8 cellular contexts compared by ENCODE assay signal in the genomic region with DNA sequence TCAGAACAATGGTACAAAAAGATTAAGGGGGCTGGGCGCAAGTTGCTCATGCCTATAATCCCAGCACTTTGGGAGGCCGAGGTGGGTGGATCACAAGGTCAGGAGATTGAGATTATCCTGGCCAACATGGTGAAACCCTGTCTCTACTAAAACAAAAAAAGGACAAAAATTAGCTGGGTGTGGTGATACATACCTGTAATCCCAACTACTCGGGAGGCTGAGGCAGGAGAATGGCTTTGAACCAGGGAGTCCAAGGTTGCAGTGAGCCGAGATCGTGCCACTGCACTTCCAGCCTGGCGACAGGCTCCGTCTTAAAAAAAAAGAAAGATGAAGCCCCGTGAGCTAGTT. TPM values are rescaled to one million over a fixed set of nuclear protein-coding genes. Genes with fewer than 3 reads are reported as not detected.
DNase-seq lines count a peak whose midpoint lies in the region; ATAC-seq and TF ChIP-seq lines count a peak whose summit lies in the region.
"Not testable (repeated sequence)": the region's sequence is repeated elsewhere in the genome, so short reads cannot be mapped to it uniquely, and the experiment has no call there.

No MANE protein-coding gene starts in this region.

- DNase-seq in T-helper 17 cell; activated T-cell treated with anti-CD3 and anti-CD28 coated beads, Interleukin-2, amount 50 U/mL, for 24 hours; activated naive CD8-positive, alpha-beta T cell treated with anti-CD3 and anti-CD28 coated beads for 36 hours; fibroblast of lung (ENCODE audit: low read depth in 2 of 2); type B pancreatic cell (ENCODE audit: extremely low spot score, unreplicated experiment): not testable (repeated sequence)
- peak; percentile 30 for DNase-seq in posterior vena cava (ENCODE audit: low spot score)

- not testable (repeated sequence) for ATAC-seq in T-helper 17 cell

- H3K36me3 ChIP-seq in BLaER1 treated with 17β-estradiol and CSF1 and Interleukin-3, amounts not matched to agents 10 nM and 100 nM, result peaks cover 51 to 67% (median 60%) of the 10 kb centered on the region in 11 experiments
- H3K36me3 ChIP-seq in KMS-11 (ENCODE audit: insufficient read depth) (peaks cover 28% of the 10 kb centered on the region; the same call in 1 of the 2 replicates), fibroblast of lung (ENCODE audit: control insufficient read depth, insufficient read depth, low read length) (peaks cover 18% of the 10 kb centered on the region)

- intact Hi-C loops in posterior vena cava (cut with DNase I), result loop anchor here in 1 of 2 donors (10.0 kb wide), 1 partner anchor 155 kb away; the partner anchor contains the start of gene LY6G5C

- H3K4me1 Mint-ChIP-seq in T-helper 17 cell, result peaks cover 20% of the 10 kb centered on the region
- peaks cover 22% of the 10 kb centered on the region for H3K4me1 Mint-ChIP-seq in activated T-cell treated with anti-CD3 and anti-CD28 coated beads, Interleukin-2, amount 50 U/mL, for 24 hours (ENCODE audit: low read depth)
- peaks cover 24% of the 10 kb centered on the region for H3K4me1 Mint-ChIP-seq in activated naive CD8-positive, alpha-beta T cell treated with anti-CD3 and anti-CD28 coated beads for 36 hours
- peaks cover 28% of the 10 kb centered on the region for H3K4me1 Mint-ChIP-seq in type B pancreatic cell (ENCODE audit: unreplicated experiment)

- peaks cover 38% of the 10 kb centered on the region for H3K79me2 ChIP-seq in KMS-11 (ENCODE audit: insufficient read depth, low read depth)
- H3K79me2 ChIP-seq in fibroblast of lung (ENCODE audit: control insufficient read depth, insufficient read depth, low read length), result peaks cover 41% of the 10 kb centered on the region

- peaks cover 59 to 88% (median 75%) of the 10 kb centered on the region in 11 experiments for H4K20me1 ChIP-seq in BLaER1 treated with 17β-estradiol and CSF1 and Interleukin-3, amounts not matched to agents 10 nM and 100 nM
- H4K20me1 ChIP-seq in KMS-11 (ENCODE audit: insufficient read depth), result peaks cover 34% of the 10 kb centered on the region
- H4K20me1 ChIP-seq in fibroblast of lung (ENCODE audit: control insufficient read depth, extremely low read depth, insufficient read depth, low read length), result not testable (repeated sequence)

- not testable (repeated sequence) for H3K36me3 Mint-ChIP-seq in T-helper 17 cell (ENCODE audit: low read depth)
- H3K36me3 Mint-ChIP-seq in activated T-cell treated with anti-CD3 and anti-CD28 coated beads, Interleukin-2, amount 50 U/mL, for 24 hours (ENCODE audit: low read depth), result peaks cover 75% of the 10 kb centered on the region
- peaks cover 75% of the 10 kb centered on the region for H3K36me3 Mint-ChIP-seq in activated naive CD8-positive, alpha-beta T cell treated with anti-CD3 and anti-CD28 coated beads for 36 hours
- H3K36me3 Mint-ChIP-seq in type B pancreatic cell, result peaks cover 41% of the 10 kb centered on the region

- not testable (repeated sequence) for H3K27me3 ChIP-seq in BLaER1 treated with 17β-estradiol and CSF1 and Interleukin-3, amounts not matched to agents 10 nM and 100 nM; KMS-11 (ENCODE audit: insufficient read depth, low read depth); fibroblast of lung (ENCODE audit: control insufficient read depth, insufficient read depth, low read length)

- H3K27ac ChIP-seq in BLaER1 treated with 17β-estradiol and CSF1 and Interleukin-3, amounts not matched to agents 10 nM and 100 nM, result 0 out of 22 replicates have a peak overlapping the region, but pooled peaks of 1 of the 11 experiments have one; percentile 4
- peak overlapping the region; percentile 15; the same call in 1 of the 2 replicates for H3K27ac ChIP-seq in KMS-11
- H3K27ac ChIP-seq in fibroblast of lung (ENCODE audit: insufficient read depth, low read length), result not testable (repeated sequence)

- H3K9ac ChIP-seq in BLaER1 treated with 17β-estradiol and CSF1 and Interleukin-3, amounts not matched to agents 10 nM and 100 nM, result peak overlapping the region in 1 of 11 experiments; percentile 8; a peak in 1 of 22 replicates
- H3K9ac ChIP-seq in KMS-11; fibroblast of lung (ENCODE audit: insufficient read depth, low read length): not testable (repeated sequence)

- H2AFZ ChIP-seq in KMS-11 (ENCODE audit: low read depth); fibroblast of lung (ENCODE audit: low read length): not testable (repeated sequence)

- H3K27ac Mint-ChIP-seq in T-helper 17 cell, result peak overlapping the region; percentile 39
- H3K27ac Mint-ChIP-seq in activated T-cell treated with anti-CD3 and anti-CD28 coated beads, Interleukin-2, amount 50 U/mL, for 24 hours, result peak overlapping the region; percentile 98
- H3K27ac Mint-ChIP-seq in activated naive CD8-positive, alpha-beta T cell treated with anti-CD3 and anti-CD28 coated beads for 36 hours, result peak overlapping the region; percentile 95
- peak overlapping the region; percentile 44 for H3K27ac Mint-ChIP-seq in type B pancreatic cell

- H3K27me3 Mint-ChIP-seq in T-helper 17 cell; activated T-cell treated with anti-CD3 and anti-CD28 coated beads, Interleukin-2, amount 50 U/mL, for 24 hours; type B pancreatic cell: not testable (repeated sequence)
- H3K27me3 Mint-ChIP-seq in activated naive CD8-positive, alpha-beta T cell treated with anti-CD3 and anti-CD28 coated beads for 36 hours, result peaks cover 13% of the 10 kb centered on the region

- peak overlapping the region in 7 of 10 experiments; percentile 38 to 96 (median 90); a peak in 5 of 20 replicates for H3K4me3 ChIP-seq in BLaER1 treated with 17β-estradiol and CSF1 and Interleukin-3, amounts not matched to agents 10 nM and 100 nM
- H3K4me3 ChIP-seq in KMS-11 (IDR thresholded peaks at IDR 0.05; ENCODE audit: insufficient read depth, low read depth, low read length); fibroblast of lung (replicated peaks in 1 of 4; ENCODE audit: control extremely low read depth in 1 of 4, insufficient read depth in 1 of 4, low read depth in 3 of 4, low read length in 4 of 4): not testable (repeated sequence)

- not testable (repeated sequence) for H3K4me3 Mint-ChIP-seq in T-helper 17 cell, type B pancreatic cell
- H3K4me3 Mint-ChIP-seq in activated T-cell treated with anti-CD3 and anti-CD28 coated beads, Interleukin-2, amount 50 U/mL, for 24 hours, result peak overlapping the region; percentile 99
- peak overlapping the region; percentile 32 for H3K4me3 Mint-ChIP-seq in activated naive CD8-positive, alpha-beta T cell treated with anti-CD3 and anti-CD28 coated beads for 36 hours

- not testable (repeated sequence) for H3K9me3 ChIP-seq in BLaER1 treated with 17β-estradiol and CSF1 and Interleukin-3, amounts not matched to agents 10 nM and 100 nM (replicated peaks in 1 of 11); T-helper 17 cell (ENCODE audit: control insufficient read depth, low read length, poor library complexity, severe bottlenecking); fibroblast of lung (ENCODE audit: control insufficient read depth, insufficient read depth, low read depth, low read length)

- H3K4me1 ChIP-seq in BLaER1 treated with 17β-estradiol and CSF1 and Interleukin-3, amounts not matched to agents 10 nM and 100 nM, result peaks cover 29 to 43% (median 34%) of the 10 kb centered on the region in 10 experiments
- H3K4me1 ChIP-seq in KMS-11 (ENCODE audit: low read depth, poor library complexity, severe bottlenecking), result peaks cover 46% of the 10 kb centered on the region
- peaks cover 15% of the 10 kb centered on the region for H3K4me1 ChIP-seq in fibroblast of lung (ENCODE audit: control insufficient read depth, extremely low read depth, insufficient read depth, low read length)

- H3K9me3 Mint-ChIP-seq in activated T-cell treated with anti-CD3 and anti-CD28 coated beads, Interleukin-2, amount 50 U/mL, for 24 hours; activated naive CD8-positive, alpha-beta T cell treated with anti-CD3 and anti-CD28 coated beads for 36 hours; type B pancreatic cell: not testable (repeated sequence)

- TF ChIP-seq CTCF in KMS-11 (conservative IDR thresholded peaks at IDR 0.05; ENCODE audit: low read depth, low read length); fibroblast of lung (conservative IDR thresholded peaks at IDR 0.05 in 1 of 2, IDR thresholded peaks at IDR 0.05 in 1 of 2; ENCODE audit: low read depth in 1 of 2, low read length in 2 of 2); type B pancreatic cell (conservative IDR thresholded peaks at IDR 0.05): not testable (repeated sequence)

- H3K4me2 ChIP-seq in BLaER1 treated with 17β-estradiol and CSF1 and Interleukin-3, amounts not matched to agents 10 nM and 100 nM, result peak overlapping the region in 10 of 11 experiments; percentile 27 to 98 (median 95); a peak in 13 of 22 replicates
- not testable (repeated sequence) for H3K4me2 ChIP-seq in KMS-11
- peak overlapping the region; percentile 5 for H3K4me2 ChIP-seq in fibroblast of lung (ENCODE audit: extremely low read depth, insufficient read depth, low read length)

RNA-seq across cellular contexts. Expression of gene HSPA1B, which starts 12.2 kb away (rescaled TPM):
- 10 to 100 TPM; 18.0 to 20.5 TPM for total RNA-seq in T-helper 17 cell
- 10 to 100 TPM; 21.6 to 24.3 TPM for total RNA-seq in activated naive CD8-positive, alpha-beta T cell treated with anti-CD3 and anti-CD28 coated beads for 36 hours
- total RNA-seq in fibroblast of lung, result 115 and 152 TPM in 2 replicates
- 35.5 and 60.2 TPM in 2 replicates for polyA plus RNA-seq in fibroblast of lung
- polyA plus RNA-seq in fibroblast of lung (2012), result 52.3 and 95.1 TPM in 2 replicates
- 39.2 and 45.2 TPM in 2 replicates for polyA minus RNA-seq in fibroblast of lung (ENCODE audit: low replicate concordance)
- total RNA-seq in posterior vena cava, result 100 to 1,000 TPM in 1 of 2 donors, 10 to 100 TPM in 1; 89.8 to 106 TPM
- 132 and 252 TPM in 2 replicates for total RNA-seq in type B pancreatic cell (ENCODE audit: low replicate concordance)

RNA-seq across cellular contexts. Expression of gene NEU1, which starts 22.9 kb away (rescaled TPM):
- total RNA-seq in T-helper 17 cell, result 10 to 100 TPM; 27.1 to 29.6 TPM
- total RNA-seq in activated naive CD8-positive, alpha-beta T cell treated with anti-CD3 and anti-CD28 coated beads for 36 hours, result 10 to 100 TPM; 12.4 to 12.9 TPM
- 100 and 109 TPM in 2 replicates for total RNA-seq in fibroblast of lung
- polyA plus RNA-seq in fibroblast of lung, result 51.2 and 66.4 TPM in 2 replicates
- 38.4 and 54.0 TPM in 2 replicates for polyA plus RNA-seq in fibroblast of lung (2012)
- 57.9 and 92.3 TPM in 2 replicates for polyA minus RNA-seq in fibroblast of lung (ENCODE audit: low replicate concordance)
- total RNA-seq in posterior vena cava, result 10 to 100 TPM; 22.2 to 29.0 TPM
- total RNA-seq in type B pancreatic cell (ENCODE audit: low replicate concordance), result 46.9 and 62.5 TPM in 2 replicates

RNA-seq across cellular contexts. Expression of gene HSPA1A, which starts 24.4 kb away (rescaled TPM):
- total RNA-seq in T-helper 17 cell, result 10 to 100 TPM; 15.1 to 20.2 TPM
- total RNA-seq in activated naive CD8-positive, alpha-beta T cell treated with anti-CD3 and anti-CD28 coated beads for 36 hours, result 10 to 100 TPM; 24.3 to 24.8 TPM
- total RNA-seq in fibroblast of lung, result 70.0 and 111 TPM in 2 replicates
- polyA plus RNA-seq in fibroblast of lung, result 61.2 and 66.3 TPM in 2 replicates
- polyA plus RNA-seq in fibroblast of lung (2012), result 98.8 and 107 TPM in 2 replicates
- polyA minus RNA-seq in fibroblast of lung (ENCODE audit: low replicate concordance), result 38.5 and 40.2 TPM in 2 replicates
- 100 to 1,000 TPM; 157 to 187 TPM for total RNA-seq in posterior vena cava
- 45.7 and 54.7 TPM in 2 replicates for total RNA-seq in type B pancreatic cell (ENCODE audit: low replicate concordance)

RNA-seq across cellular contexts. Expression of gene HSPA1L, which starts 24.7 kb away (rescaled TPM):
- total RNA-seq in T-helper 17 cell (1 to 10 TPM; 3.4 to 3.5 TPM), fibroblast of lung (2.1 and 3.1 TPM in 2 replicates), posterior vena cava (1 to 10 TPM; 1.4 to 1.7 TPM), type B pancreatic cell (ENCODE audit: low replicate concordance) (1.8 and 1.9 TPM in 2 replicates)
- total RNA-seq in activated naive CD8-positive, alpha-beta T cell treated with anti-CD3 and anti-CD28 coated beads for 36 hours, result 1 to 10 TPM; 1.2 to 1.5 TPM
- polyA plus RNA-seq in fibroblast of lung, result 0.74 and 0.75 TPM in 2 replicates
- 0.98 and 1.1 TPM in 2 replicates for polyA plus RNA-seq in fibroblast of lung (2012)
- 0.26 TPM in 1 of 2 replicates, not detected in the other for polyA minus RNA-seq in fibroblast of lung (ENCODE audit: low replicate concordance)

RNA-seq across cellular contexts. Expression of gene LSM2, which starts 33.0 kb away (rescaled TPM):
- total RNA-seq in T-helper 17 cell (10 to 100 TPM; 20.9 to 22.5 TPM), fibroblast of lung (23.1 and 24.3 TPM in 2 replicates), posterior vena cava (10 to 100 TPM; 38.7 to 39.7 TPM), type B pancreatic cell (ENCODE audit: low replicate concordance) (57.9 and 74.5 TPM in 2 replicates)
- 100 to 1,000 TPM; 145 TPM for total RNA-seq in activated naive CD8-positive, alpha-beta T cell treated with anti-CD3 and anti-CD28 coated beads for 36 hours
- 34.7 and 68.1 TPM in 2 replicates for polyA plus RNA-seq in fibroblast of lung
- 39.1 and 68.7 TPM in 2 replicates for polyA plus RNA-seq in fibroblast of lung (2012)
- 54.4 and 96.5 TPM in 2 replicates for polyA minus RNA-seq in fibroblast of lung (ENCODE audit: low replicate concordance)

Comparison
In these comparisons a context has a peak if more than half of its experiments do, and no peak if none do; other contexts are left out.
1. H3K27ac Mint-ChIP-seq: peak in every context shown above with its lines; median percentile 98 in activated T-cell treated with anti-CD3 and anti-CD28 coated beads, Interleukin-2, amount 50 U/mL, for 24 hours; 95 in activated naive CD8-positive, alpha-beta T cell treated with anti-CD3 and anti-CD28 coated beads for 36 hours; 44 in type B pancreatic cell; 39 in T-helper 17 cell.